Comparison of ENCODE assay signal across 14 cellular contexts in the genomic region with DNA sequence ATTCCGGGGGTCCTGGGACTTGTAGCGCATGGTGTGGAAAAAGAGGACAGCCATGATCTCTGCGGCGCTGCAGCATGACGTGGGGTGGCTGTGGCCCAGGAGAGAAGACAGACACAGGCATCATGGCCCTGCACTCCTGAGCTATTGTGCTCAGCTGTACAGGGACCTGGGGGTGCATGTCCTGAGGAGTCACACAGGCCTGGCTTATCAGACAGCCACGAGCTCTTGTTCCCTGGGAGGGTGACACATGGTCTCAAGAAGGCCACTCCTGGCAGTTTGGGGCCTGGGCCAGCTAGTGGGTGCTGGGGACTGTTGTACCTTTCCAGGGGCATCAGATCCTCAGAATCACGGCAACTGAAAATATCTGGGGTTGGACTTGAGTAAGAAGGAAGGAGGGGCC. TPM values are rescaled to one million over a fixed set of nuclear protein-coding genes. Genes with fewer than 3 reads are reported as not detected.
DNase-seq lines count a peak whose midpoint lies in the region; ATAC-seq and TF ChIP-seq lines count a peak whose summit lies in the region.
"Had no signal": no experiment of that assay in that cellular context is flagged by ENCODE, and none has a peak within 500 bp of the region (broad histone marks: within the 10 kb centered on the region; RNA-seq: fewer than 3 reads in every experiment).

No MANE protein-coding gene starts in this region.

- no peak for DNase-seq in activated naive CD4-positive, alpha-beta T cell treated with anti-CD3 and anti-CD28 coated beads, Interleukin-2, amount 50 U/mL, for 72 hours (ENCODE audit: low spot score in 2 of 2)
- no peak for DNase-seq in activated naive CD4-positive, alpha-beta T cell treated with anti-CD3 and anti-CD28 coated beads, Interleukin-2, amount 50 U/mL, for 16 hours
- DNase-seq in epithelial cell of prostate (ENCODE audit: low read depth, low spot score), result no peak
- peak; percentile 74 for DNase-seq in upper lobe of right lung
- no peak for DNase-seq in activated CD4-positive, alpha-beta memory T cell treated with anti-CD3 and anti-CD28 coated beads for 36 hours
- DNase-seq in HuH-7 (ENCODE audit: low spot score), result no peak
- no peak for DNase-seq in activated CD4-positive, alpha-beta T cell treated with anti-CD3 and anti-CD28 coated beads for 36 hours
- DNase-seq: anterior cingulate cortex; effector memory CD4-positive, alpha-beta T cell; GF-D8; KG1; naive thymus-derived CD4-positive, alpha-beta T cell had no signal

- CTCF ChIA-PET in activated CD4-positive, alpha-beta memory T cell treated with anti-CD3 and anti-CD28 coated beads for 36 hours (lab: Charles Lee), result no interaction called here
- CTCF ChIA-PET in activated CD4-positive, alpha-beta T cell treated with anti-CD3 and anti-CD28 coated beads for 36 hours (lab: Charles Lee), result no interaction called here

- no peak overlapping the region for H3K4me3 Mint-ChIP-seq in activated CD4-positive, alpha-beta memory T cell treated with anti-CD3 and anti-CD28 coated beads for 36 hours
- no peak overlapping the region for H3K4me3 Mint-ChIP-seq in activated CD4-positive, alpha-beta T cell treated with anti-CD3 and anti-CD28 coated beads for 36 hours
- H3K4me3 Mint-ChIP-seq: naive thymus-derived CD4-positive, alpha-beta T cell; stimulated activated naive CD8-positive, alpha-beta T cell treated with anti-CD3 and anti-CD28 coated beads, Interleukin-15, Interleukin-2, amounts not matched to agents 100 ng/mL and 50 ng/mL, for 24 hours had no signal

- intact Hi-C loops in upper lobe of right lung (cut with DNase I), result no loop called here
- intact Hi-C loops in activated CD4-positive, alpha-beta memory T cell treated with anti-CD3 and anti-CD28 coated beads for 36 hours (cut with micrococcal nuclease), result no loop called here
- intact Hi-C loops in activated CD4-positive, alpha-beta T cell treated with anti-CD3 and anti-CD28 coated beads for 36 hours (cut with DNase I, micrococcal nuclease), result no loop called here

- peak overlapping the region; percentile 4 for H3K9ac ChIP-seq in mucosa of stomach (ENCODE audit: low read length)

- no peaks in the 10 kb centered on the region for H3K36me3 Mint-ChIP-seq in activated naive CD4-positive, alpha-beta T cell treated with anti-CD3 and anti-CD28 coated beads, Interleukin-2, amount 50 U/mL, for 72 hours
- peaks cover 10% of the 10 kb centered on the region for H3K36me3 Mint-ChIP-seq in activated CD4-positive, alpha-beta memory T cell treated with anti-CD3 and anti-CD28 coated beads for 36 hours
- H3K36me3 Mint-ChIP-seq in activated CD4-positive, alpha-beta T cell treated with anti-CD3 and anti-CD28 coated beads for 36 hours (ENCODE audit: low read depth), result peaks cover 22% of the 10 kb centered on the region

- ATAC-seq in activated naive CD4-positive, alpha-beta T cell treated with anti-CD3 and anti-CD28 coated beads, Interleukin-2, amount 50 U/mL, for 72 hours, result no peak
- peak; percentile 60 for ATAC-seq in upper lobe of right lung
- ATAC-seq in activated CD4-positive, alpha-beta T cell treated with anti-CD3 and anti-CD28 coated beads for 36 hours, result no peak

- H3K4me1 ChIP-seq in mucosa of stomach (ENCODE audit: control insufficient read depth, insufficient read depth, low read length) (peaks cover 43% of the 10 kb centered on the region), upper lobe of right lung (peaks cover 67% of the 10 kb centered on the region)

- H3K27ac Mint-ChIP-seq in activated naive CD4-positive, alpha-beta T cell treated with anti-CD3 and anti-CD28 coated beads, Interleukin-2, amount 50 U/mL, for 72 hours, result peak overlapping the region; percentile 41 to 44
- no peak overlapping the region for H3K27ac Mint-ChIP-seq in activated CD4-positive, alpha-beta memory T cell treated with anti-CD3 and anti-CD28 coated beads for 36 hours
- no peak overlapping the region for H3K27ac Mint-ChIP-seq in activated CD4-positive, alpha-beta T cell treated with anti-CD3 and anti-CD28 coated beads for 36 hours
- H3K27ac Mint-ChIP-seq: stimulated activated naive CD8-positive, alpha-beta T cell treated with anti-CD3 and anti-CD28 coated beads, Interleukin-15, Interleukin-2, amounts not matched to agents 100 ng/mL and 50 ng/mL, for 24 hours had no signal

- TF ChIP-seq CTCF in upper lobe of right lung (IDR thresholded peaks at IDR 0.05), result no peak

- no peaks in the 10 kb centered on the region for H3K4me1 Mint-ChIP-seq in activated CD4-positive, alpha-beta memory T cell treated with anti-CD3 and anti-CD28 coated beads for 36 hours (ENCODE audit: low read depth)
- H3K4me1 Mint-ChIP-seq in activated CD4-positive, alpha-beta T cell treated with anti-CD3 and anti-CD28 coated beads for 36 hours, result peaks cover 6% of the 10 kb centered on the region

- POLR2A ChIA-PET in activated CD4-positive, alpha-beta memory T cell treated with anti-CD3 and anti-CD28 coated beads for 36 hours (lab: Charles Lee), result interaction anchor here (0.6 kb wide), 1 partner anchor 1742 kb away, joined by 3 read pairs; no protein-coding TSS in a partner anchor
- POLR2A ChIA-PET in activated CD4-positive, alpha-beta T cell treated with anti-CD3 and anti-CD28 coated beads for 36 hours (lab: Charles Lee), result interaction anchor here (1.1 kb wide), 1 partner anchor 70 kb away, joined by 3 read pairs; no protein-coding TSS in a partner anchor

- H3K9me3 Mint-ChIP-seq in activated naive CD4-positive, alpha-beta T cell treated with anti-CD3 and anti-CD28 coated beads, Interleukin-2, amount 50 U/mL, for 72 hours, result no peaks in the 10 kb centered on the region
- H3K9me3 Mint-ChIP-seq in activated CD4-positive, alpha-beta memory T cell treated with anti-CD3 and anti-CD28 coated beads for 36 hours, result no peaks in the 10 kb centered on the region
- H3K9me3 Mint-ChIP-seq in activated CD4-positive, alpha-beta T cell treated with anti-CD3 and anti-CD28 coated beads for 36 hours (ENCODE audit: low read depth), result no peaks in the 10 kb centered on the region
- H3K9me3 Mint-ChIP-seq: naive thymus-derived CD4-positive, alpha-beta T cell; stimulated activated naive CD8-positive, alpha-beta T cell treated with anti-CD3 and anti-CD28 coated beads, Interleukin-15, Interleukin-2, amounts not matched to agents 100 ng/mL and 50 ng/mL, for 24 hours had no signal

- H3K4me3 ChIP-seq in mucosa of stomach (ENCODE audit: low read length), result no peak overlapping the region
- no peak overlapping the region for H3K4me3 ChIP-seq in upper lobe of right lung

- no peaks in the 10 kb centered on the region for H3K9me3 ChIP-seq in mucosa of stomach (ENCODE audit: control insufficient read depth, low read length)
- H3K9me3 ChIP-seq in upper lobe of right lung, result no peaks in the 10 kb centered on the region

- peaks cover 20% of the 10 kb centered on the region for H3K36me3 ChIP-seq in mucosa of stomach (ENCODE audit: control insufficient read depth, insufficient read depth, low read length)
- peaks cover 50% of the 10 kb centered on the region for H3K36me3 ChIP-seq in upper lobe of right lung

- H3K27ac ChIP-seq in epithelial cell of prostate, result peak overlapping the region; percentile 84
- peak overlapping the region; percentile 77 for H3K27ac ChIP-seq in upper lobe of right lung

- H3K27me3 ChIP-seq in mucosa of stomach (ENCODE audit: control insufficient read depth, insufficient read depth, low read length) (no peaks in the 10 kb centered on the region), upper lobe of right lung (no peaks in the 10 kb centered on the region)

- H3K27me3 Mint-ChIP-seq in activated CD4-positive, alpha-beta memory T cell treated with anti-CD3 and anti-CD28 coated beads for 36 hours, result no peaks in the 10 kb centered on the region
- H3K27me3 Mint-ChIP-seq in activated CD4-positive, alpha-beta T cell treated with anti-CD3 and anti-CD28 coated beads for 36 hours, result no peaks in the 10 kb centered on the region
- H3K27me3 Mint-ChIP-seq: naive thymus-derived CD4-positive, alpha-beta T cell; stimulated activated naive CD8-positive, alpha-beta T cell treated with anti-CD3 and anti-CD28 coated beads, Interleukin-15, Interleukin-2, amounts not matched to agents 100 ng/mL and 50 ng/mL, for 24 hours had no signal

RNA-seq across cellular contexts. Expression of gene TKT, which starts 13.7 kb away (rescaled TPM):
- 100 to 1,000 TPM; 258 to 359 TPM for total RNA-seq in activated naive CD4-positive, alpha-beta T cell treated with anti-CD3 and anti-CD28 coated beads, Interleukin-2, amount 50 U/mL, for 72 hours
- total RNA-seq in upper lobe of right lung, result 432 TPM
- total RNA-seq in activated CD4-positive, alpha-beta memory T cell treated with anti-CD3 and anti-CD28 coated beads for 36 hours, result 100 to 1,000 TPM; 252 to 254 TPM
- 100 to 1,000 TPM; 320 to 418 TPM for total RNA-seq in activated CD4-positive, alpha-beta T cell treated with anti-CD3 and anti-CD28 coated beads for 36 hours

Comparison
In these comparisons a context has a peak if more than half of its experiments do, and no peak if none do; other contexts are left out.
1. H3K27ac Mint-ChIP-seq: peak in activated naive CD4-positive, alpha-beta T cell treated with anti-CD3 and anti-CD28 coated beads, Interleukin-2, amount 50 U/mL, for 72 hours (2 of 2); none in activated CD4-positive, alpha-beta memory T cell treated with anti-CD3 and anti-CD28 coated beads for 36 hours (single experiment) and activated CD4-positive, alpha-beta T cell treated with anti-CD3 and anti-CD28 coated beads for 36 hours (single experiment).